ENCODE assay signal across 1 cellular context in the genomic region with DNA sequence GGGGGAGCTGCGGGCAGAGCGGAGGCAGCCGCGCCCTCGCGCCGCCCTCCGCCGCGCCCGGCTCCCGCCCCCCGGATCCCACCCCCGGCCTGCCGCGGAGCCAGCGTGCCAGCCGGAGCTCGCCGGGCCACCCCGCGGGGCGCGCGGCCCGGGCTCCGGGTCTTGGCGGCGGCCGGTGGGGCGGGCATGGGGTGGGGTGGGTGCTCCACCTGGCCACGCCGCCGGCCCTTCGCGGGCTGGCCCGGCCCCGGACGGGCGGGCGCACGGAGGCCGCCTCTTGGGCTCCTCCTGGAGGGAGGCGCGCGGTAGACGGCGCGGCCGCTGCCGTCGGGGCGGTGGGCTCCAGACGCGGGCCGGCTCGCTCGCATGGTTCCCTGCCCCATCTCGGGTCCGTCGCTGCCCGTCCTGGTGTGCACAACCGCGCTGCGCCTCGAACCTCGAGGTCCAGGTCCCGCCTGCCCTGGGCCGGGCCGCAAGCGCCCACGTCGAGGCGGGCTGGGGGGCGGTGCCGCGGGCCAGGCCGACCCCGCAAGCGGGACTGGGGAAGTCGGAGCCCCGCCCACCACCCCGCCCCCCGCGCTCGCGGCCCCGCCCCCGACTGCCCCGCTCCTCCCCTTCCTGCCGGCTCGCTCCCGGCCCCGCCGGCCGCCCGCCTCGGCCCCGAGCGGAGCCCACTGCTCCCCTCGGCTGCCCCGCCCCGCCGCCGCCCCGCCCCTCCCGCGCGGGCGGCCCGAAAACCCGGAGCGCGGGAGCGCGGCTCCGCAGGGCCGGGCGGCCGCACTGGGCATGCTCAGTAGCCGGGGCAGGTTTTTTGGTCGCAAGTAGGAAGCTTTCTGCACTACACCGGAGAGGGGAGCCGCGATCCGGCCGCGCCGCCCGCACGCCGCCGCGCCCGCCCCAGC.
TF ChIP-seq lines count a peak whose summit lies in the region.

TSS of gene CDYL (plus strand) at position 814 of the 902 bp plus-strand sequence. CDS start 380 bp downstream, outside the sequence.

TF ChIP-seq in HepG2, 621 proteins besides CTCF, POLR2A, EP300 and RAD21 (continued from another document and continues in another):
- TF ChIP-seq, protein P1, sequence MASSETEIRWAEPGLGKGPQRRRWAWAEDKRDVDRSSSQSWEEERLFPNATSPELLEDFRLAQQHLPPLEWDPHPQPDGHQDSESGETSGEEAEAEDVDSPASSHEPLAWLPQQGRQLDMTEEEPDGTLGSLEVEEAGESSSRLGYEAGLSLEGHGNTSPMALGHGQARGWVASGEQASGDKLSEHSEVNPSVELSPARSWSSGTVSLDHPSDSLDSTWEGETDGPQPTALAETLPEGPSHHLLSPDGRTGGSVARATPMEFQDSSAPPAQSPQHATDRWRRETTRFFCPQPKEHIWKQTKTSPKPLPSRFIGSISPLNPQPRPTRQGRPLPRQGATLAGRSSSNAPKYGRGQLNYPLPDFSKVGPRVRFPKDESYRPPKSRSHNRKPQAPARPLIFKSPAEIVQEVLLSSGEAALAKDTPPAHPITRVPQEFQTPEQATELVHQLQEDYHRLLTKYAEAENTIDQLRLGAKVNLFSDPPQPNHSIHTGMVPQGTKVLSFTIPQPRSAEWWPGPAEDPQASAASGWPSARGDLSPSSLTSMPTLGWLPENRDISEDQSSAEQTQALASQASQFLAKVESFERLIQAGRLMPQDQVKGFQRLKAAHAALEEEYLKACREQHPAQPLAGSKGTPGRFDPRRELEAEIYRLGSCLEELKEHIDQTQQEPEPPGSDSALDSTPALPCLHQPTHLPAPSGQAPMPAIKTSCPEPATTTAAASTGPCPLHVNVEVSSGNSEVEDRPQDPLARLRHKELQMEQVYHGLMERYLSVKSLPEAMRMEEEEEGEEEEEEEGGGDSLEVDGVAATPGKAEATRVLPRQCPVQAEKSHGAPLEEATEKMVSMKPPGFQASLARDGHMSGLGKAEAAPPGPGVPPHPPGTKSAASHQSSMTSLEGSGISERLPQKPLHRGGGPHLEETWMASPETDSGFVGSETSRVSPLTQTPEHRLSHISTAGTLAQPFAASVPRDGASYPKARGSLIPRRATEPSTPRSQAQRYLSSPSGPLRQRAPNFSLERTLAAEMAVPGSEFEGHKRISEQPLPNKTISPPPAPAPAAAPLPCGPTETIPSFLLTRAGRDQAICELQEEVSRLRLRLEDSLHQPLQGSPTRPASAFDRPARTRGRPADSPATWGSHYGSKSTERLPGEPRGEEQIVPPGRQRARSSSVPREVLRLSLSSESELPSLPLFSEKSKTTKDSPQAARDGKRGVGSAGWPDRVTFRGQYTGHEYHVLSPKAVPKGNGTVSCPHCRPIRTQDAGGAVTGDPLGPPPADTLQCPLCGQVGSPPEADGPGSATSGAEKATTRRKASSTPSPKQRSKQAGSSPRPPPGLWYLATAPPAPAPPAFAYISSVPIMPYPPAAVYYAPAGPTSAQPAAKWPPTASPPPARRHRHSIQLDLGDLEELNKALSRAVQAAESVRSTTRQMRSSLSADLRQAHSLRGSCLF (CRISPR knock-in tag; IDR thresholded peaks at IDR 0.05; ENCODE audit: borderline replicate concordance), result no peak
- no peak for TF ChIP-seq REXO4 (CRISPR knock-in tag; IDR thresholded peaks at IDR 0.05; ENCODE audit: borderline replicate concordance)
- no peak for TF ChIP-seq RNF219 (CRISPR knock-in tag; IDR thresholded peaks at IDR 0.05)
- TF ChIP-seq, protein P2, sequence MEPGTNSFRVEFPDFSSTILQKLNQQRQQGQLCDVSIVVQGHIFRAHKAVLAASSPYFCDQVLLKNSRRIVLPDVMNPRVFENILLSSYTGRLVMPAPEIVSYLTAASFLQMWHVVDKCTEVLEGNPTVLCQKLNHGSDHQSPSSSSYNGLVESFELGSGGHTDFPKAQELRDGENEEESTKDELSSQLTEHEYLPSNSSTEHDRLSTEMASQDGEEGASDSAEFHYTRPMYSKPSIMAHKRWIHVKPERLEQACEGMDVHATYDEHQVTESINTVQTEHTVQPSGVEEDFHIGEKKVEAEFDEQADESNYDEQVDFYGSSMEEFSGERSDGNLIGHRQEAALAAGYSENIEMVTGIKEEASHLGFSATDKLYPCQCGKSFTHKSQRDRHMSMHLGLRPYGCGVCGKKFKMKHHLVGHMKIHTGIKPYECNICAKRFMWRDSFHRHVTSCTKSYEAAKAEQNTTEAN (CRISPR knock-in tag; conservative IDR thresholded peaks at IDR 0.05), result 0 out of 2 replicates have a peak, but pooled peaks have one; percentile 10
- no peak for TF ChIP-seq KLF15 (CRISPR knock-in tag; IDR thresholded peaks at IDR 0.05; ENCODE audit: borderline replicate concordance)
- TF ChIP-seq BCL3 (CRISPR knock-in tag; IDR thresholded peaks at IDR 0.05), result no peak; the same call in 1 of the 2 replicates
- TF ChIP-seq ZNF343 (CRISPR knock-in tag; IDR thresholded peaks at IDR 0.05), result no peak
- TF ChIP-seq ZNF260 (CRISPR knock-in tag; IDR thresholded peaks at IDR 0.05; ENCODE audit: borderline replicate concordance, low read depth), result no peak
- no peak for TF ChIP-seq ZNF17 (CRISPR knock-in tag; IDR thresholded peaks at IDR 0.05)
- TF ChIP-seq ZNF362 (CRISPR knock-in tag; IDR thresholded peaks at IDR 0.05; ENCODE audit: borderline replicate concordance), result no peak
- TF ChIP-seq NKX3-1 (CRISPR knock-in tag; IDR thresholded peaks at IDR 0.05), result no peak; the same call in 1 of the 2 replicates
- no peak for TF ChIP-seq U2AF1 (optimal IDR thresholded peaks at IDR 0.05; ENCODE audit: low read depth, low read length)
- TF ChIP-seq TOPORS (CRISPR knock-in tag; IDR thresholded peaks at IDR 0.05), result 0 out of 2 replicates have a peak, but pooled peaks have one; percentile 76
- TF ChIP-seq ZNF841 (CRISPR knock-in tag; IDR thresholded peaks at IDR 0.05; ENCODE audit: borderline replicate concordance), result peak; percentile 31; the same call in 1 of the 2 replicates
- no peak for TF ChIP-seq CAMTA2 (CRISPR knock-in tag; IDR thresholded peaks at IDR 0.05; ENCODE audit: borderline replicate concordance)
- TF ChIP-seq, protein P3, sequence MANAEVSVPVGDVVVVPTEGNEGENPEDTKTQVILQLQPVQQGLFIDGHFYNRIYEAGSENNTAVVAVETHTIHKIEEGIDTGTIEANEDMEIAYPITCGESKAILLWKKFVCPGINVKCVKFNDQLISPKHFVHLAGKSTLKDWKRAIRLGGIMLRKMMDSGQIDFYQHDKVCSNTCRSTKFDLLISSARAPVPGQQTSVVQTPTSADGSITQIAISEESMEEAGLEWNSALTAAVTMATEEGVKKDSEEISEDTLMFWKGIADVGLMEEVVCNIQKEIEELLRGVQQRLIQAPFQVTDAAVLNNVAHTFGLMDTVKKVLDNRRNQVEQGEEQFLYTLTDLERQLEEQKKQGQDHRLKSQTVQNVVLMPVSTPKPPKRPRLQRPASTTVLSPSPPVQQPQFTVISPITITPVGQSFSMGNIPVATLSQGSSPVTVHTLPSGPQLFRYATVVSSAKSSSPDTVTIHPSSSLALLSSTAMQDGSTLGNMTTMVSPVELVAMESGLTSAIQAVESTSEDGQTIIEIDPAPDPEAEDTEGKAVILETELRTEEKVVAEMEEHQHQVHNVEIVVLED (CRISPR knock-in tag; IDR thresholded peaks at IDR 0.05; ENCODE audit: borderline replicate concordance), result no peak
- TF ChIP-seq ARNT (IDR thresholded peaks at IDR 0.05), result no peak
- TF ChIP-seq ZNF501 (CRISPR knock-in tag; IDR thresholded peaks at IDR 0.05), result no peak
- TF ChIP-seq MLXIP (CRISPR knock-in tag; IDR thresholded peaks at IDR 0.05; ENCODE audit: borderline replicate concordance), result no peak
- no peak for TF ChIP-seq ZFP82 (CRISPR knock-in tag; IDR thresholded peaks at IDR 0.05; ENCODE audit: borderline replicate concordance)
- TF ChIP-seq ARHGAP35 (CRISPR knock-in tag; IDR thresholded peaks at IDR 0.05; ENCODE audit: borderline replicate concordance), result no peak
- no peak for TF ChIP-seq ZKSCAN8 (CRISPR knock-in tag; IDR thresholded peaks at IDR 0.05; ENCODE audit: borderline replicate concordance)
- TF ChIP-seq ZNF558 (CRISPR knock-in tag; IDR thresholded peaks at IDR 0.05; ENCODE audit: borderline replicate concordance), result no peak
- no peak for TF ChIP-seq RELA (CRISPR knock-in tag; IDR thresholded peaks at IDR 0.05)
- no peak for TF ChIP-seq ZNF274 (CRISPR knock-in tag; IDR thresholded peaks at IDR 0.05)
- TF ChIP-seq REPIN1 (CRISPR knock-in tag; IDR thresholded peaks at IDR 0.05; ENCODE audit: borderline replicate concordance, low read depth), result no peak
- no peak for TF ChIP-seq ZBTB10 (CRISPR knock-in tag; IDR thresholded peaks at IDR 0.05; ENCODE audit: borderline replicate concordance)
